Comparison of ENCODE assay signal across 16 cellular contexts in genomic region chr12:115267891-115268290, GRCh38.
A peak's percentile ranks its signal among the peaks of the same experiment; 100 is the strongest.
DNase-seq lines count a peak whose midpoint lies in the region; TF ChIP-seq lines count a peak whose summit lies in the region.
"Had no signal": no experiment of that assay in that cellular context is flagged by ENCODE, and none has a peak within 500 bp of the region (broad histone marks: within the 10 kb centered on the region; RNA-seq: fewer than 3 reads in every experiment).

No MANE protein-coding gene starts in this region.

- POLR2A ChIA-PET in GM10248 (lab: Yijun Ruan, JAX) = no interaction called here

- no peak for TF ChIP-seq CTCF in AG10803 (conservative IDR thresholded peaks at IDR 0.05; ENCODE audit: low read length)
- TF ChIP-seq CTCF in GM10248 (IDR thresholded peaks at IDR 0.05; ENCODE audit: control extremely low read depth, extremely low read depth, low read depth, missing control alignments) = no peak

- no peaks in the 10 kb centered on the region for H3K36me3 ChIP-seq in subcutaneous abdominal adipose tissue (ENCODE audit: control insufficient read depth in 5 of 5, insufficient read depth in 5 of 5, low read length in 5 of 5)
- H3K36me3 ChIP-seq: BE2C had no signal

- H3K4me1 ChIP-seq in subcutaneous abdominal adipose tissue (ENCODE audit: control insufficient read depth in 5 of 5, insufficient read depth in 5 of 5, low read length in 5 of 5) = peaks cover 6 to 36% (median 26%) of the 10 kb centered on the region in 5 donors
- H3K4me1 ChIP-seq: BE2C had no signal

- H3K27ac ChIP-seq in subcutaneous abdominal adipose tissue (ENCODE audit: low read depth, low read length) = peak overlapping the region; percentile 25
- H3K27ac ChIP-seq: KMS-11 had no signal

- no peaks in the 10 kb centered on the region for H3K9me3 ChIP-seq in subcutaneous abdominal adipose tissue (ENCODE audit: control insufficient read depth in 5 of 5, low read length in 5 of 5)
- H3K9me3 ChIP-seq: BE2C had no signal

- H3K4me3 ChIP-seq in AG10803 (ENCODE audit: low read length) (no peak overlapping the region), subcutaneous abdominal adipose tissue (ENCODE audit: low read depth in 1 of 5, low read length in 5 of 5) (no peak overlapping the region)

- H3K9ac ChIP-seq in subcutaneous abdominal adipose tissue (ENCODE audit: low read length in 5 of 5) = no peak overlapping the region
- H3K9ac ChIP-seq: KMS-11 had no signal

- no peaks in the 10 kb centered on the region for H3K27me3 ChIP-seq in subcutaneous abdominal adipose tissue (ENCODE audit: control insufficient read depth in 5 of 5, insufficient read depth in 4 of 5, low read length in 5 of 5)
- H3K27me3 ChIP-seq: BE2C had no signal

- CTCF ChIA-PET in GM10248 (lab: Yijun Ruan, JAX) = interaction anchor here (1.0 kb wide), 1 partner anchor 19 kb away, joined by 3 read pairs; no protein-coding TSS in a partner anchor

- DNase-seq in AG10803 (ENCODE audit: low read depth) (peak; percentile 72), GM04503 (ENCODE audit: low read depth) (peak; percentile 50), fibroblast of gingiva (ENCODE audit: low read depth) (peak; percentile 18), GM10248 (ENCODE audit: extremely low spot score) (no peak), NCI-H69 (lab: John Stamatoyannopoulos, UW) (no peak)
- no peak for DNase-seq in activated CD8-positive, alpha-beta memory T cell treated with anti-CD3 and anti-CD28 coated beads for 24 hours
- DNase-seq: BE2C; CD4-positive, CD25-positive, alpha-beta regulatory T cell; DMS153; H9; NCI-H187 treated with DMSO at 0.1 percent for 48 hours; NCI-H2227 treated with DMSO at 0.1 percent for 48 hours; NCI-H524; RPMI8226 had no signal

Comparison
In these comparisons a context has a peak if more than half of its experiments do, and no peak if none do; other contexts are left out.
1. DNase-seq: peak in AG10803 (single experiment), GM04503 (single experiment) and fibroblast of gingiva (single experiment); none in GM10248 (single experiment), activated CD8-positive, alpha-beta memory T cell treated with anti-CD3 and anti-CD28 coated beads for 24 hours (single experiment) and NCI-H69 (single experiment).